Comparison of ENCODE assay signal across 1 cellular context in genomic region chr2:241083091-241083415, GRCh38.
TF ChIP-seq lines count a peak whose summit lies in the region.

No MANE protein-coding gene starts in this region.

TF ChIP-seq in GM12878, 131 proteins besides CTCF, POLR2A, EP300 and RAD21:
- TF ChIP-seq POLR2AphosphoS2 (IDR thresholded peaks at IDR 0.05; ENCODE audit: low read depth, low read length) (0 out of 2 replicates have a peak, but pooled peaks have one; percentile 34), USF1 (IDR thresholded peaks at IDR 0.05; ENCODE audit: borderline replicate concordance, extremely low read length, insufficient read depth, low read depth, low read length) (no peak)
